18 cellular contexts compared by ENCODE assay signal in the genomic region with DNA sequence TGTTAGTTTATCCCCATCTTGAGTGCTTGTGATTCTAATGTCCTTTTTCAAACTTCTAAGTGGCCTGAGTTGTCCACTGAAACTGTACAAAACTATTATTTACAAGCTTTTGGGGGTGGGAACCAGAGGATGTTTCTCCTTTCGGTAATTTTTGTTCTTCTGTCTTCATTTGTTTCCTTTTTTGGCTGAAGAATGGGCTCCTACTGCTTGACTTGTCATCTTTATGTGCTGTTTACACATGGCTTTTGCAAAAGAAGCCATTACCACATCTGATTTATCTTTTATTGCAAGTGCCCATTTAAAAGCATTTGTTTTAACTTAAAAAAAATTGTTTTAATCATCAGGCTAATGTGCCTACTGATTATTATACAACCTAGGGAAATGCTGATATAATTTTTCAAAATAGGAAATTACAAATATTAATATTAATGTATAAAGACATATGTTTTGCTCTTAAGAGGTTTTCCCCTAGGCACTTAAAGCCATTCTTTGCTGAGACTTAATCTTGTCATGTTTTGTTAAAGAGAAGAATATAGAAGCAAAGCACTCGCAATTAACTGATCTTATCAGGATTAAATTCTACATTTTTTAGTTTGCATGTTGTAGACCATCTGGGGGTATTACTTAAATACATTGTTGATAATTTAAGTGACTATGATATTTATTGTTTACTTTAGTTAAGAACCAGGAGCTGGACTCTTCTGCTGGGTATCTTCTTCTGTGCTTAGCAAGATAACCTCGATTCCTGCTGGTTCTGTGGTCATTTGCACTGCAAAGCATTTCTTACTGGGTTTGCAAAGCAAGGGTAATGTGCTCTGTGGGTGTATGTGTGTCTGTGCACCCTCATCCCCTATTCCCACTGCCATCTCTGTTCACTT. TPM values are rescaled to one million over a fixed set of nuclear protein-coding genes. Genes with fewer than 3 reads are reported as not detected.
DNase-seq lines count a peak whose midpoint lies in the region; ATAC-seq and TF ChIP-seq lines count a peak whose summit lies in the region.
"Had no signal": no experiment of that assay in that cellular context is flagged by ENCODE, and none has a peak within 500 bp of the region (broad histone marks: within the 10 kb centered on the region; RNA-seq: fewer than 3 reads in every experiment).

No MANE protein-coding gene starts in this region.

- TF ChIP-seq POLR2A in gastroesophageal sphincter (IDR thresholded peaks at IDR 0.05): no peak

- CTCF ChIA-PET in A673 (lab: Charles Lee): no interaction called here

- ATAC-seq in gastroesophageal sphincter: no peak
- no peak for ATAC-seq in HG03139 (IDR thresholded peaks at IDR 0.05; ENCODE audit: unreplicated experiment)
- ATAC-seq: mucosa of descending colon, upper lobe of right lung had no signal

- H3K27me3 ChIP-seq in A673 (replicated peaks; ENCODE audit: insufficient read depth, low read depth, low read length, poor library complexity) (no peaks in the 10 kb centered on the region), gastroesophageal sphincter (no peaks in the 10 kb centered on the region)
- H3K27me3 ChIP-seq: Peyer's patch, right lobe of liver, upper lobe of right lung had no signal

- no peaks in the 10 kb centered on the region for H3K9me3 ChIP-seq in A673 (ENCODE audit: low read depth, low read length, poor library complexity, severe bottlenecking)
- H3K9me3 ChIP-seq in SK-N-MC (ENCODE audit: low read depth, low read length): no peaks in the 10 kb centered on the region
- H3K9me3 ChIP-seq in mesodermal cell (ENCODE audit: control insufficient read depth, low read length): no peaks in the 10 kb centered on the region
- H3K9me3 ChIP-seq in gastroesophageal sphincter: no peaks in the 10 kb centered on the region
- H3K9me3 ChIP-seq: mucosa of descending colon, Peyer's patch, right lobe of liver, upper lobe of right lung had no signal

- POLR2A ChIA-PET in A673 (lab: Charles Lee; ENCODE audit: low non-redundant PET): no interaction called here

- H3K9ac ChIP-seq in SK-N-MC (ENCODE audit: insufficient read length): peak overlapping the region; percentile 23

- peaks cover 53% of the 10 kb centered on the region for H3K36me3 ChIP-seq in A673 (ENCODE audit: insufficient read depth, low read length, poor library complexity, severe bottlenecking)
- H3K36me3 ChIP-seq in SK-N-MC (ENCODE audit: insufficient read depth, low read length): peaks cover 38% of the 10 kb centered on the region
- H3K36me3 ChIP-seq in mesodermal cell (ENCODE audit: control insufficient read depth, insufficient read depth, low read length): no peaks in the 10 kb centered on the region
- H3K36me3 ChIP-seq in gastroesophageal sphincter: peaks cover 0 to 6% of the 10 kb centered on the region in 2 donors
- H3K36me3 ChIP-seq: right lobe of liver, upper lobe of right lung had no signal

- DNase-seq in A673 (ENCODE audit: low spot score) (peak; percentile 27), EH (ENCODE audit: low read depth) (peak; percentile 63), SK-N-MC (ENCODE audit: low read depth, low spot score) (peak; percentile 32), HK-2 (ENCODE audit: unreplicated experiment) (no peak), globus pallidus (ENCODE audit: low spot score) (no peak)
- DNase-seq: activated CD4-positive, alpha-beta T cell treated with anti-CD3 and anti-CD28 coated beads for 48 hours; Karpas-422; kidney glomerular epithelial cell; mucosa of descending colon; NCI-H1105; NCI-H2107; nucleus accumbens; Peyer's patch; right lobe of liver; upper lobe of right lung had no signal

- TF ChIP-seq CTCF in A673 (conservative IDR thresholded peaks at IDR 0.05; ENCODE audit: low read depth, low read length) (no peak), gastroesophageal sphincter (IDR thresholded peaks at IDR 0.05) (no peak)

- TF ChIP-seq EP300 in gastroesophageal sphincter (IDR thresholded peaks at IDR 0.05): no peak

- intact Hi-C loops in A673 (cut with micrococcal nuclease; ENCODE audit: unreplicated experiment): no loop called here

- H3K27ac ChIP-seq in A673 (ENCODE audit: low read depth, low read length, poor library complexity, severe bottlenecking) (peak overlapping the region; percentile 32), SK-N-MC (peak overlapping the region; percentile 72), mesodermal cell (ENCODE audit: low read depth, low read length, severe bottlenecking) (peak overlapping the region; percentile 34), gastroesophageal sphincter (no peak overlapping the region)
- H3K27ac ChIP-seq: Peyer's patch, upper lobe of right lung had no signal

- 80% methylated on average over 1 of the region's 3 CpGs; no CpG with 5 or more reads in 1 of the 2 experiments for WGBS in mesodermal cell (ENCODE audit: insufficient coverage in 2 of 2), 2 experiments
- 46 to 75% methylated on average over 2 to 3 of the region's 3 CpGs for WGBS in gastroesophageal sphincter (ENCODE audit: low coverage in 1 of 2), 2 donors

- no peak overlapping the region for H3K4me3 ChIP-seq in A673 (ENCODE audit: low read depth, low read length, poor library complexity, severe bottlenecking)
- peak overlapping the region; percentile 36 for H3K4me3 ChIP-seq in SK-N-MC
- H3K4me3 ChIP-seq in mesodermal cell (ENCODE audit: extremely low read depth, insufficient read depth, low read length, poor library complexity, severe bottlenecking): no peak overlapping the region
- H3K4me3 ChIP-seq in gastroesophageal sphincter: no peak overlapping the region
- H3K4me3 ChIP-seq: mucosa of descending colon, Peyer's patch, right lobe of liver, upper lobe of right lung had no signal

- no TSS peak for BruUV-seq in A673 (replicated peaks; lab: Mats Ljungman, UMichigan)

- H3K4me1 ChIP-seq in A673 (ENCODE audit: insufficient read depth, low read length, poor library complexity, severe bottlenecking): peaks cover 29% of the 10 kb centered on the region
- peaks cover 4% of the 10 kb centered on the region for H3K4me1 ChIP-seq in mesodermal cell (ENCODE audit: control insufficient read depth, insufficient read depth, low read length, poor library complexity, severe bottlenecking)
- no peaks in the 10 kb centered on the region for H3K4me1 ChIP-seq in gastroesophageal sphincter
- H3K4me1 ChIP-seq: Peyer's patch, upper lobe of right lung had no signal

RNA-seq across cellular contexts. Expression of a gene that starts 40.1 kb away (rescaled TPM):
- total RNA-seq in A673 (2021) (1.1 and 1.3 TPM in 2 replicates), gastroesophageal sphincter (10 to 100 TPM; 22.6 to 39.7 (median 30.7) TPM)
- 34.0 TPM for polyA plus RNA-seq in mesodermal cell (2013, experiment 1 of 2)
- 37.8 TPM for polyA plus RNA-seq in mesodermal cell (2013, experiment 2 of 2)

Comparison
In these comparisons a context has a peak if more than half of its experiments do, and no peak if none do; other contexts are left out.
1. DNase-seq: peak in A673 (single experiment), EH (single experiment) and SK-N-MC (single experiment); none in HK-2 (single experiment) and globus pallidus (single experiment).
2. H3K27ac ChIP-seq: peak in A673 (single experiment), SK-N-MC (single experiment) and mesodermal cell (single experiment); none in gastroesophageal sphincter (0 of 4).
3. RNA of a gene that starts 40.1 kb away (total RNA-seq): 22.6 to 39.7 TPM in gastroesophageal sphincter; 1.1 to 1.3 TPM in A673; every median in the first group is over 10 times any median in the second.